ENCODE assay signal across 35 cellular contexts in the genomic region with DNA sequence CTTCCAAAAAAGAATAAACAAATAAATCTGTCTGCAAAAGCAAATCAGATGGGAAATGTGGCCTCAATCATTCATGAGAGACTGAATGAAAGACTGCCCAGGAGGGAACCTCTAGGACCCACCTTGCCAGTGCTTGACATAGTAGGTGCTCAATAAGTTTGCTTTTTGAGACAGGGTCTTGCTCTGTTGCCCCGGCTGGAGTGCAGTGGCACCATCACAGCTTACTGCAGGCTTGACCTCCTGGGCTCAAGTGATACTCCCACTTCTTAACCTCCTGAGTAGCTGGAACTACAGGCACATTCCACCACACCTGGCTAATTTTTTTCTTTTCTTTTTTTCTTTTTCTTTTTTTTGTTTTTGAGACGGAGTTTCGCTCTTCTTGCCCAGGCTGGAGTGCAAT. TPM values are rescaled to one million over a fixed set of nuclear protein-coding genes. Genes with fewer than 3 reads are reported as not detected.
"Had no signal": no experiment of that assay in that cellular context is flagged by ENCODE, and none has a peak within 500 bp of the region (broad histone marks: within the 10 kb centered on the region; RNA-seq: fewer than 3 reads in every experiment).

No MANE protein-coding gene starts in this region.

- H3K27me3 Mint-ChIP-seq: activated T-helper 17 cell treated with anti-CD3 and anti-CD28 coated beads, Interleukin-2, amount 50 U/mL, for 72 hours had no signal

- H3K4me3 Mint-ChIP-seq: activated CD4-positive, alpha-beta memory T cell treated with anti-CD3 and anti-CD28 coated beads, Interleukin-2, amount 10 ng/mL, durations not matched to agents 7 days and 5 days; activated CD4-positive, alpha-beta T cell treated with anti-CD3 and anti-CD28 coated beads for 36 hours; activated CD4-positive, alpha-beta T cell treated with anti-CD3 and anti-CD28 coated beads, Interleukin-2, amount 10 ng/mL, durations not matched to agents 7 days and 5 days; activated CD8-positive, alpha-beta memory T cell treated with anti-CD3 and anti-CD28 coated beads, Interleukin-2, amount 10 ng/mL, durations not matched to agents 7 days and 5 days; activated CD8-positive, alpha-beta T cell treated with anti-CD3 and anti-CD28 coated beads, Interleukin-2, amount 10 ng/mL, durations not matched to agents 7 days and 5 days; activated naive CD4-positive, alpha-beta T cell treated with anti-CD3 and anti-CD28 coated beads for 36 hours; activated naive CD8-positive, alpha-beta T cell treated with anti-CD3 and anti-CD28 coated beads for 36 hours; activated T-cell treated with anti-CD3 and anti-CD28 coated beads, Interleukin-2, amount 50 U/mL, for 4 hours; activated T-cell treated with anti-CD3 and anti-CD28 coated beads, Interleukin-2, amount 50 U/mL, for 72 hours; activated T-helper 1 cell treated with anti-CD3 and anti-CD28 coated beads, Interleukin-12 subunit alpha, Interleukin-12 subunit beta, Interleukin-2, Interleukin-4 antibody, amounts not matched to agents 30 ng/mL and 10 ng/mL and 1 ng/mL, durations not matched to agents 14 hours and 24 hours and 36 hours; activated T-helper 17 cell treated with anti-CD3 and anti-CD28 coated beads, Interleukin-2, amount 50 U/mL, for 72 hours; T-cell; T-helper 2 cell treated with Interferon-gamma antibody and Interleukin-4, amounts not matched to agents 5 μg/mL and 100 μg/mL, for 36 hours had no signal

- ATAC-seq: activated CD4-positive, alpha-beta T cell treated with anti-CD3 and anti-CD28 coated beads for 36 hours; activated CD4-positive, CD25-positive, alpha-beta regulatory T cell treated with anti-CD3 and anti-CD28 coated beads, Interleukin-2, amount 50 U/mL, for 24 hours; activated CD8-positive, alpha-beta memory T cell treated with anti-CD3 and anti-CD28 coated beads, Interleukin-2, amount 10 ng/mL, durations not matched to agents 7 days and 5 days; activated CD8-positive, alpha-beta T cell treated with anti-CD3 and anti-CD28 coated beads, Interleukin-2, amount 10 ng/mL, durations not matched to agents 7 days and 5 days; activated naive CD4-positive, alpha-beta T cell treated with anti-CD3 and anti-CD28 coated beads, Interleukin-2, amount 50 U/mL, for 72 hours; activated T-cell treated with anti-CD3 and anti-CD28 coated beads, Interleukin-2, amount 50 U/mL, for 4 hours; activated T-cell treated with anti-CD3 and anti-CD28 coated beads, Interleukin-2, amount 50 U/mL, for 72 hours; activated T-helper 17 cell treated with anti-CD3 and anti-CD28 coated beads, Interleukin-2, amount 50 U/mL, for 72 hours; body of pancreas; T-cell had no signal

- H3K4me3 ChIP-seq: adrenal gland, body of pancreas, breast epithelium had no signal

- H3K27ac Mint-ChIP-seq: activated CD4-positive, alpha-beta memory T cell treated with anti-CD3 and anti-CD28 coated beads, Interleukin-2, amount 10 ng/mL, durations not matched to agents 7 days and 5 days; activated CD4-positive, alpha-beta T cell treated with anti-CD3 and anti-CD28 coated beads for 36 hours; activated CD4-positive, alpha-beta T cell treated with anti-CD3 and anti-CD28 coated beads, Interleukin-2, amount 10 ng/mL, durations not matched to agents 7 days and 5 days; activated CD8-positive, alpha-beta memory T cell treated with anti-CD3 and anti-CD28 coated beads, Interleukin-2, amount 10 ng/mL, durations not matched to agents 7 days and 5 days; activated CD8-positive, alpha-beta T cell treated with anti-CD3 and anti-CD28 coated beads, Interleukin-2, amount 10 ng/mL, durations not matched to agents 7 days and 5 days; activated naive CD4-positive, alpha-beta T cell treated with anti-CD3 and anti-CD28 coated beads for 36 hours; activated naive CD4-positive, alpha-beta T cell treated with anti-CD3 and anti-CD28 coated beads, Interleukin-2, amount 50 U/mL, for 72 hours; activated naive CD8-positive, alpha-beta T cell treated with anti-CD3 and anti-CD28 coated beads for 36 hours; activated T-cell treated with anti-CD3 and anti-CD28 coated beads, Interleukin-2, amount 50 U/mL, for 72 hours; activated T-helper 1 cell treated with anti-CD3 and anti-CD28 coated beads, Interleukin-12 subunit alpha, Interleukin-12 subunit beta, Interleukin-2, Interleukin-4 antibody, amounts not matched to agents 30 ng/mL and 10 ng/mL and 1 ng/mL, durations not matched to agents 14 hours and 24 hours and 36 hours; activated T-helper 17 cell treated with anti-CD3 and anti-CD28 coated beads, Interleukin-2, amount 50 U/mL, for 72 hours; T-cell; T-helper 2 cell treated with Interferon-gamma antibody and Interleukin-4, amounts not matched to agents 5 μg/mL and 100 μg/mL, for 36 hours had no signal

- H3K4me1 ChIP-seq: adrenal gland, breast epithelium had no signal

- H3K9me3 Mint-ChIP-seq: activated CD4-positive, alpha-beta memory T cell treated with anti-CD3 and anti-CD28 coated beads, Interleukin-2, amount 10 ng/mL, durations not matched to agents 7 days and 5 days; activated CD4-positive, alpha-beta T cell treated with anti-CD3 and anti-CD28 coated beads, Interleukin-2, amount 10 ng/mL, durations not matched to agents 7 days and 5 days; activated naive CD4-positive, alpha-beta T cell treated with anti-CD3 and anti-CD28 coated beads for 36 hours; activated naive CD4-positive, alpha-beta T cell treated with anti-CD3 and anti-CD28 coated beads, Interleukin-2, amount 50 U/mL, for 72 hours; activated naive CD8-positive, alpha-beta T cell treated with anti-CD3 and anti-CD28 coated beads for 36 hours; activated T-cell treated with anti-CD3 and anti-CD28 coated beads, Interleukin-2, amount 50 U/mL, for 4 hours; activated T-cell treated with anti-CD3 and anti-CD28 coated beads, Interleukin-2, amount 50 U/mL, for 72 hours; activated T-helper 1 cell treated with anti-CD3 and anti-CD28 coated beads, Interleukin-12 subunit alpha, Interleukin-12 subunit beta, Interleukin-2, Interleukin-4 antibody, amounts not matched to agents 30 ng/mL and 10 ng/mL and 1 ng/mL, durations not matched to agents 14 hours and 24 hours and 36 hours; activated T-helper 17 cell treated with anti-CD3 and anti-CD28 coated beads, Interleukin-2, amount 50 U/mL, for 72 hours; T-cell; T-helper 2 cell treated with Interferon-gamma antibody and Interleukin-4, amounts not matched to agents 5 μg/mL and 100 μg/mL, for 36 hours had no signal

- H3K9me3 ChIP-seq: adrenal gland, body of pancreas, breast epithelium had no signal

- H3K36me3 ChIP-seq: adrenal gland, brain microvascular endothelial cell, breast epithelium had no signal

- H3K36me3 Mint-ChIP-seq: activated CD8-positive, alpha-beta memory T cell treated with anti-CD3 and anti-CD28 coated beads, Interleukin-2, amount 10 ng/mL, durations not matched to agents 7 days and 5 days; activated naive CD4-positive, alpha-beta T cell treated with anti-CD3 and anti-CD28 coated beads, Interleukin-2, amount 50 U/mL, for 72 hours; activated naive CD8-positive, alpha-beta T cell treated with anti-CD3 and anti-CD28 coated beads for 36 hours; T-cell had no signal

- H3K4me1 Mint-ChIP-seq: activated CD4-positive, alpha-beta memory T cell treated with anti-CD3 and anti-CD28 coated beads, Interleukin-2, amount 10 ng/mL, durations not matched to agents 7 days and 5 days; activated CD4-positive, alpha-beta T cell treated with anti-CD3 and anti-CD28 coated beads for 36 hours; activated CD4-positive, alpha-beta T cell treated with anti-CD3 and anti-CD28 coated beads, Interleukin-2, amount 10 ng/mL, durations not matched to agents 7 days and 5 days; activated naive CD8-positive, alpha-beta T cell treated with anti-CD3 and anti-CD28 coated beads for 36 hours; activated T-helper 17 cell treated with anti-CD3 and anti-CD28 coated beads, Interleukin-2, amount 50 U/mL, for 72 hours; T-cell had no signal

- H3K27ac ChIP-seq: adrenal gland, body of pancreas, brain microvascular endothelial cell, breast epithelium, VCaP had no signal

- DNase-seq: activated CD4-positive, alpha-beta memory T cell treated with anti-CD3 and anti-CD28 coated beads, Interleukin-2, amount 10 ng/mL, durations not matched to agents 7 days and 5 days; activated CD4-positive, alpha-beta T cell treated with anti-CD3 and anti-CD28 coated beads for 1 hour; activated CD4-positive, alpha-beta T cell treated with anti-CD3 and anti-CD28 coated beads for 36 hours; activated CD4-positive, alpha-beta T cell treated with anti-CD3 and anti-CD28 coated beads for 48 hours; activated CD4-positive, alpha-beta T cell treated with anti-CD3 and anti-CD28 coated beads, Interleukin-2, amount 10 ng/mL, durations not matched to agents 7 days and 5 days; activated CD4-positive, alpha-beta T cell treated with anti-CD3 and anti-CD28 coated beads, Interleukin-2, amount 50 U/mL, for 48 hours; activated CD4-positive, CD25-positive, alpha-beta regulatory T cell; activated CD8-positive, alpha-beta memory T cell treated with anti-CD3 and anti-CD28 coated beads for 24 hours; activated CD8-positive, alpha-beta memory T cell treated with anti-CD3 and anti-CD28 coated beads, Interleukin-2, amount 10 ng/mL, durations not matched to agents 7 days and 5 days; activated CD8-positive, alpha-beta T cell treated with anti-CD3 and anti-CD28 coated beads, Interleukin-2, amount 10 ng/mL, durations not matched to agents 7 days and 5 days; activated gamma-delta T cell treated with Interleukin-2 at 50 U/mL for 16 hours; activated naive CD4-positive, alpha-beta T cell; activated naive CD4-positive, alpha-beta T cell treated with anti-CD3 and anti-CD28 coated beads for 36 hours; activated naive CD4-positive, alpha-beta T cell treated with anti-CD3 and anti-CD28 coated beads, Interleukin-2, amount 50 U/mL, for 16 hours; activated naive CD8-positive, alpha-beta T cell treated with anti-CD3 and anti-CD28 coated beads for 36 hours; activated T-cell treated with anti-CD3 and anti-CD28 coated beads for 4 hours; activated T-cell treated with anti-CD3 and anti-CD28 coated beads, Interleukin-2, amount 50 U/mL, for 1 hour; activated T-cell treated with anti-CD3 and anti-CD28 coated beads, Interleukin-2, amount 50 U/mL, for 4 hours; activated T-cell treated with anti-CD3 and anti-CD28 coated beads, Interleukin-2, amount 50 U/mL, for 72 hours; adrenal gland; amniotic stem cell; aorta; body of pancreas; brain microvascular endothelial cell; central memory CD4-positive, alpha-beta T cell; T-cell; T-helper 2 cell; T-helper 9 cell had no signal

RNA-seq across cellular contexts. Expression of gene ACTA1, which starts 50.7 kb away (rescaled TPM):
- total RNA-seq: activated CD4-positive, alpha-beta memory T cell treated with anti-CD3 and anti-CD28 coated beads, Interleukin-2, amount 10 ng/mL, durations not matched to agents 7 days and 5 days; activated CD4-positive, alpha-beta T cell treated with anti-CD3 and anti-CD28 coated beads for 36 hours; activated CD4-positive, alpha-beta T cell treated with anti-CD3 and anti-CD28 coated beads, Interleukin-2, amount 10 ng/mL, durations not matched to agents 7 days and 5 days; activated CD8-positive, alpha-beta memory T cell treated with anti-CD3 and anti-CD28 coated beads, Interleukin-2, amount 10 ng/mL, durations not matched to agents 7 days and 5 days; activated CD8-positive, alpha-beta T cell treated with anti-CD3 and anti-CD28 coated beads, Interleukin-2, amount 10 ng/mL, durations not matched to agents 7 days and 5 days; activated naive CD4-positive, alpha-beta T cell treated with anti-CD3 and anti-CD28 coated beads for 36 hours; activated naive CD4-positive, alpha-beta T cell treated with anti-CD3 and anti-CD28 coated beads, Interleukin-2, amount 50 U/mL, for 72 hours; activated naive CD8-positive, alpha-beta T cell treated with anti-CD3 and anti-CD28 coated beads for 36 hours; activated T-cell treated with anti-CD3 and anti-CD28 coated beads, Interleukin-2, amount 50 U/mL, for 4 hours; activated T-cell treated with anti-CD3 and anti-CD28 coated beads, Interleukin-2, amount 50 U/mL, for 72 hours; activated T-helper 1 cell treated with anti-CD3 and anti-CD28 coated beads, Interleukin-12 subunit alpha, Interleukin-12 subunit beta, Interleukin-2, Interleukin-4 antibody, amounts not matched to agents 30 ng/mL and 10 ng/mL and 1 ng/mL, durations not matched to agents 14 hours and 24 hours and 36 hours; activated T-helper 17 cell treated with anti-CD3 and anti-CD28 coated beads, Interleukin-2, amount 50 U/mL, for 72 hours had no signal
